In genomic region chr16:11359370-11359769, GRCh38 we compare ENCODE assay signal across 14 cellular contexts. TPM values are rescaled to one million over a fixed set of nuclear protein-coding genes. Genes with fewer than 3 reads are reported as not detected.
DNase-seq lines count a peak whose midpoint lies in the region; ATAC-seq and TF ChIP-seq lines count a peak whose summit lies in the region.
"Had no signal": no experiment of that assay in that cellular context is flagged by ENCODE, and none has a peak within 500 bp of the region (broad histone marks: within the 10 kb centered on the region; RNA-seq: fewer than 3 reads in every experiment).

No MANE protein-coding gene starts in this region.

- peaks cover 12 to 15% of the 10 kb centered on the region in 2 donors for H3K36me3 Mint-ChIP-seq in stimulated activated naive B cell treated with anti-CD40 and anti-IgM and Interleukin-4, amounts not matched to agents 10 μg/mL and 1 μg/mL and 100 μg/mL, for 72 hours

- ATAC-seq in stimulated activated naive B cell treated with anti-CD40 and anti-IgM and Interleukin-4, amounts not matched to agents 10 μg/mL and 1 μg/mL and 100 μg/mL, for 72 hours (replicated peaks): no peak
- ATAC-seq: activated CD4-positive, alpha-beta T cell treated with anti-CD3 and anti-CD28 coated beads for 36 hours; effector memory CD8-positive, alpha-beta T cell had no signal

- TF ChIP-seq CTCF in VCaP (conservative IDR thresholded peaks at IDR 0.05): no peak
- TF ChIP-seq CTCF in fibroblast of villous mesenchyme (IDR thresholded peaks at IDR 0.05; ENCODE audit: insufficient read depth, low read depth, low read length): no peak

- H3K9me3 Mint-ChIP-seq in stimulated activated naive B cell treated with anti-CD40 and anti-IgM and Interleukin-4, amounts not matched to agents 10 μg/mL and 1 μg/mL and 100 μg/mL, for 72 hours: no peaks in the 10 kb centered on the region
- H3K9me3 Mint-ChIP-seq: activated naive CD4-positive, alpha-beta T cell treated with anti-CD3 and anti-CD28 coated beads for 36 hours; effector memory CD8-positive, alpha-beta T cell had no signal

- H3K4me3 Mint-ChIP-seq in stimulated activated naive B cell treated with anti-CD40 and anti-IgM and Interleukin-4, amounts not matched to agents 10 μg/mL and 1 μg/mL and 100 μg/mL, for 72 hours: no peak overlapping the region
- H3K4me3 Mint-ChIP-seq: activated CD4-positive, alpha-beta T cell treated with anti-CD3 and anti-CD28 coated beads for 36 hours; activated naive CD4-positive, alpha-beta T cell treated with anti-CD3 and anti-CD28 coated beads for 36 hours; effector memory CD8-positive, alpha-beta T cell had no signal

- peak; percentile 84 for DNase-seq in H4 (ENCODE audit: low spot score)
- peak; percentile 85 for DNase-seq in fibroblast of villous mesenchyme (ENCODE audit: low read depth)
- no peak for DNase-seq in stimulated activated naive B cell treated with anti-CD40 and anti-IgM and Interleukin-4, amounts not matched to agents 10 μg/mL and 1 μg/mL and 100 μg/mL, for 72 hours
- DNase-seq in putamen (ENCODE audit: low spot score): no peak
- no peak for DNase-seq in globus pallidus (ENCODE audit: low spot score)
- DNase-seq in DMS 273 treated with DMSO at 0.1 percent for 48 hours (lab: John Stamatoyannopoulos, UW): no peak
- no peak for DNase-seq in COLO829 (ENCODE audit: low spot score)
- DNase-seq: activated CD4-positive, alpha-beta T cell treated with anti-CD3 and anti-CD28 coated beads for 36 hours; activated naive CD4-positive, alpha-beta T cell treated with anti-CD3 and anti-CD28 coated beads for 36 hours; effector memory CD8-positive, alpha-beta T cell; NCI-H2171; occipital lobe; Peyer's patch had no signal

- H3K4me1 Mint-ChIP-seq in stimulated activated naive B cell treated with anti-CD40 and anti-IgM and Interleukin-4, amounts not matched to agents 10 μg/mL and 1 μg/mL and 100 μg/mL, for 72 hours: peaks cover 59 to 91% of the 10 kb centered on the region in 2 donors

- H3K4me3 ChIP-seq in fibroblast of villous mesenchyme (ENCODE audit: low read depth, low read length): no peak overlapping the region
- H3K4me3 ChIP-seq: Peyer's patch had no signal

- H3K27ac ChIP-seq in VCaP: peak overlapping the region; percentile 41
- H3K27ac ChIP-seq: Peyer's patch had no signal

- no peaks in the 10 kb centered on the region for H3K27me3 Mint-ChIP-seq in stimulated activated naive B cell treated with anti-CD40 and anti-IgM and Interleukin-4, amounts not matched to agents 10 μg/mL and 1 μg/mL and 100 μg/mL, for 72 hours

- peak overlapping the region; percentile 51 for H3K27ac Mint-ChIP-seq in stimulated activated naive B cell treated with anti-CD40 and anti-IgM and Interleukin-4, amounts not matched to agents 10 μg/mL and 1 μg/mL and 100 μg/mL, for 72 hours
- H3K27ac Mint-ChIP-seq: activated CD4-positive, alpha-beta T cell treated with anti-CD3 and anti-CD28 coated beads for 36 hours; activated naive CD4-positive, alpha-beta T cell treated with anti-CD3 and anti-CD28 coated beads for 36 hours; effector memory CD8-positive, alpha-beta T cell had no signal

RNA-seq across cellular contexts. Expression of gene RMI2, which starts 14.1 kb away (rescaled TPM):
- 19.9 and 21.8 TPM in 2 replicates for total RNA-seq in H4 (2014; rRNA removed; shearing (Covaris generic))
- total RNA-seq in fibroblast of villous mesenchyme: 5.5 and 5.6 TPM in 2 replicates

Comparison
In these comparisons a context has a peak if more than half of its experiments do, and no peak if none do; other contexts are left out.
1. DNase-seq: peak in H4 (single experiment) and fibroblast of villous mesenchyme (single experiment); none in stimulated activated naive B cell treated with anti-CD40 and anti-IgM and Interleukin-4, amounts not matched to agents 10 μg/mL and 1 μg/mL and 100 μg/mL, for 72 hours (single experiment), putamen (single experiment), globus pallidus (single experiment), DMS 273 treated with DMSO at 0.1 percent for 48 hours (single experiment) and COLO829 (single experiment).